18 cellular contexts compared by ENCODE assay signal in genomic region chr22:33116846-33117547, GRCh38. TPM values are rescaled to one million over a fixed set of nuclear protein-coding genes. Genes with fewer than 3 reads are reported as not detected.
DNase-seq lines count a peak whose midpoint lies in the region; ATAC-seq and TF ChIP-seq lines count a peak whose summit lies in the region.
"Had no signal": no experiment of that assay in that cellular context is flagged by ENCODE, and none has a peak within 500 bp of the region (broad histone marks: within the 10 kb centered on the region; RNA-seq: fewer than 3 reads in every experiment).

No MANE protein-coding gene starts in this region.

- no peaks in the 10 kb centered on the region for H3K4me1 Mint-ChIP-seq in activated naive CD4-positive, alpha-beta T cell treated with anti-CD3 and anti-CD28 coated beads, Interleukin-2, amount 10 ng/mL, durations not matched to agents 7 days and 5 days
- H3K4me1 Mint-ChIP-seq in type B pancreatic cell (ENCODE audit: unreplicated experiment) = peaks cover 27% of the 10 kb centered on the region

- peak overlapping the region in 1 of 2 donors; percentile 65 for H3K27ac Mint-ChIP-seq in activated naive CD4-positive, alpha-beta T cell treated with anti-CD3 and anti-CD28 coated beads, Interleukin-2, amount 50 U/mL, for 72 hours
- H3K27ac Mint-ChIP-seq in activated naive CD4-positive, alpha-beta T cell treated with anti-CD3 and anti-CD28 coated beads, Interleukin-2, amount 10 ng/mL, durations not matched to agents 7 days and 5 days = no peak overlapping the region
- H3K27ac Mint-ChIP-seq in type B pancreatic cell = no peak overlapping the region
- H3K27ac Mint-ChIP-seq: CD4-positive, alpha-beta T cell had no signal

- no peaks in the 10 kb centered on the region for H3K36me3 Mint-ChIP-seq in activated naive CD4-positive, alpha-beta T cell treated with anti-CD3 and anti-CD28 coated beads, Interleukin-2, amount 50 U/mL, for 72 hours
- no peaks in the 10 kb centered on the region for H3K36me3 Mint-ChIP-seq in activated naive CD4-positive, alpha-beta T cell treated with anti-CD3 and anti-CD28 coated beads, Interleukin-2, amount 10 ng/mL, durations not matched to agents 7 days and 5 days
- H3K36me3 Mint-ChIP-seq in type B pancreatic cell = no peaks in the 10 kb centered on the region

- H3K9me3 Mint-ChIP-seq in activated naive CD4-positive, alpha-beta T cell treated with anti-CD3 and anti-CD28 coated beads, Interleukin-2, amount 50 U/mL, for 72 hours = no peaks in the 10 kb centered on the region
- no peaks in the 10 kb centered on the region for H3K9me3 Mint-ChIP-seq in activated naive CD4-positive, alpha-beta T cell treated with anti-CD3 and anti-CD28 coated beads, Interleukin-2, amount 10 ng/mL, durations not matched to agents 7 days and 5 days
- peaks cover 4% of the 10 kb centered on the region for H3K9me3 Mint-ChIP-seq in type B pancreatic cell
- H3K9me3 Mint-ChIP-seq: CD4-positive, alpha-beta T cell had no signal

- H3K27me3 Mint-ChIP-seq in activated naive CD4-positive, alpha-beta T cell treated with anti-CD3 and anti-CD28 coated beads, Interleukin-2, amount 10 ng/mL, durations not matched to agents 7 days and 5 days = no peaks in the 10 kb centered on the region
- no peaks in the 10 kb centered on the region for H3K27me3 Mint-ChIP-seq in type B pancreatic cell
- H3K27me3 Mint-ChIP-seq: CD4-positive, alpha-beta T cell had no signal

- TF ChIP-seq CTCF in RWPE1 (conservative IDR thresholded peaks at IDR 0.05; ENCODE audit: low read depth) (no peak), fibroblast of pulmonary artery (IDR thresholded peaks at IDR 0.05; ENCODE audit: low read length, missing control alignments) (no peak), type B pancreatic cell (conservative IDR thresholded peaks at IDR 0.05) (no peak)

- POLR2A ChIA-PET in RWPE1 (lab: Yijun Ruan, JAX; ENCODE audit: low non-redundant PET) = no interaction called here

- ATAC-seq in activated naive CD4-positive, alpha-beta T cell treated with anti-CD3 and anti-CD28 coated beads, Interleukin-2, amount 50 U/mL, for 72 hours = peak; percentile 46 to 74
- ATAC-seq in HG03097 (IDR thresholded peaks at IDR 0.05; ENCODE audit: low FRiP score, unreplicated experiment) (no peak), GM21737 (IDR thresholded peaks at IDR 0.05; ENCODE audit: unreplicated experiment) (no peak)
- ATAC-seq: lower lobe of right lung, Panc1 had no signal

- CTCF ChIA-PET in activated naive CD4-positive, alpha-beta T cell treated with anti-CD3 and anti-CD28 coated beads, Interleukin-2, amount 10 ng/mL, durations not matched to agents 7 days and 5 days (lab: Charles Lee) = interaction anchor here (0.6 kb wide), 1 partner anchor 455 kb away, joined by 3 read pairs; no protein-coding TSS in a partner anchor
- CTCF ChIA-PET in RWPE1 (lab: Yijun Ruan, JAX) = interaction anchor here (0.6 kb wide), 2 partner anchors 10 to 166 kb away, joined by 3 read pairs; no protein-coding TSS in a partner anchor

- no peak overlapping the region for H3K4me3 ChIP-seq in fibroblast of pulmonary artery (replicated peaks; ENCODE audit: low read depth, low read length)
- H3K4me3 ChIP-seq: lower lobe of right lung, sigmoid colon, vagina had no signal

- H3K27ac ChIP-seq in RWPE1 = no peak overlapping the region
- H3K27ac ChIP-seq: lower lobe of right lung, sigmoid colon, vagina had no signal

- no peak overlapping the region for H3K4me3 Mint-ChIP-seq in activated naive CD4-positive, alpha-beta T cell treated with anti-CD3 and anti-CD28 coated beads, Interleukin-2, amount 10 ng/mL, durations not matched to agents 7 days and 5 days
- peak overlapping the region; percentile 3 for H3K4me3 Mint-ChIP-seq in type B pancreatic cell
- H3K4me3 Mint-ChIP-seq: CD4-positive, alpha-beta T cell had no signal

- no peak for DNase-seq in activated naive CD4-positive, alpha-beta T cell treated with anti-CD3 and anti-CD28 coated beads, Interleukin-2, amount 50 U/mL, for 72 hours (ENCODE audit: low spot score in 2 of 2)
- DNase-seq in activated naive CD4-positive, alpha-beta T cell treated with anti-CD3 and anti-CD28 coated beads, Interleukin-2, amount 10 ng/mL, durations not matched to agents 7 days and 5 days = no peak
- peak; percentile 60 for DNase-seq in RWPE1 (ENCODE audit: low spot score)
- peak; percentile 10 for DNase-seq in fibroblast of pulmonary artery (ENCODE audit: low read depth)
- no peak for DNase-seq in type B pancreatic cell (ENCODE audit: extremely low spot score, unreplicated experiment)
- no peak for DNase-seq in NCI-H2029 (lab: John Stamatoyannopoulos, UW)
- DNase-seq: amniotic stem cell; CD4-positive, alpha-beta T cell; effector memory CD4-positive, alpha-beta T cell; lower lobe of right lung; NCI-H187; NCI-H526; sigmoid colon had no signal

RNA-seq across cellular contexts. Expression of gene SYN3, which starts 58.8 kb away (rescaled TPM):
- not detected for total RNA-seq in activated naive CD4-positive, alpha-beta T cell treated with anti-CD3 and anti-CD28 coated beads, Interleukin-2, amount 50 U/mL, for 72 hours
- 1.9 and 3.9 TPM in 2 replicates for total RNA-seq in type B pancreatic cell (ENCODE audit: low replicate concordance)
- total RNA-seq: CD4-positive, alpha-beta T cell; osteocyte; vagina had no signal

Comparison
In these comparisons a context has a peak if more than half of its experiments do, and no peak if none do; other contexts are left out.
1. ATAC-seq: peak in activated naive CD4-positive, alpha-beta T cell treated with anti-CD3 and anti-CD28 coated beads, Interleukin-2, amount 50 U/mL, for 72 hours (2 of 2); none in HG03097 (single experiment) and GM21737 (single experiment).
2. DNase-seq: peak in RWPE1 (single experiment) and fibroblast of pulmonary artery (single experiment); none in activated naive CD4-positive, alpha-beta T cell treated with anti-CD3 and anti-CD28 coated beads, Interleukin-2, amount 50 U/mL, for 72 hours (0 of 2), activated naive CD4-positive, alpha-beta T cell treated with anti-CD3 and anti-CD28 coated beads, Interleukin-2, amount 10 ng/mL, durations not matched to agents 7 days and 5 days (single experiment), type B pancreatic cell (single experiment) and NCI-H2029 (single experiment).